In the genomic region with DNA sequence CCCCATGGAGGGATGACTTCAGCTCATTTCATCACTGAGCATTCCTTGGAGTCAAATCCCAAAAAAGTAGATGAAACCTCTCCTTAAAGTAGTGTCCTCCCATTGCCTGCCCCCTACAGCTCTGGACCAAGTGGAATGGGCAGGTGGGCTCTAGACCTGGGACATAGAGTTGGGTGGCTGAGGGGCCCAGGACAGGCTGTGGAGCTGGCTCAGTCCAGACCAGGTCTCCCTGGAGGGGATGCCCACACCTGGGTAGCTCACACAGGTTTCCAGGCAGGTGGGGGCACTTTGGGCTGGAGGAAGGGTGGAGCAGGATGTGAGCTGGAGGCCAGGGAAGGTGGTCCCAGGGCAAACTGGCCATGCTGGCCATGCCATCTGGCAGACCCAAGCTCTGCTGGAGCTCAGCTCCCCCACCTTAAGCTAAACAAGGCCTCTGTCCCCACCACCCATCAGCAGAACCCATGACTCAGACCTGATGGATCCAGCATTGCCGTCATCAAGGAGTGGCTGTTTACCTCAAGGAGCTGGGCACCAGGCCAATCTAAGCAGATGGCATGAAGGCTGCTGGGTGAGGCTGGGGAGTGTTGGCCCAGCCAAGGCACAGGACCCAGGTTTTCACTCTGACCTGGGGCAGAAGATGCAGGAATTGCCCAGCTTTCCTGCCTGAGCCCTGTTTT, we compare ENCODE assay signal across 9 cellular contexts. TPM values are rescaled to one million over a fixed set of nuclear protein-coding genes. Genes with fewer than 3 reads are reported as not detected.
DNase-seq lines count a peak whose midpoint lies in the region; TF ChIP-seq lines count a peak whose summit lies in the region.
"Had no signal": no experiment of that assay in that cellular context is flagged by ENCODE, and none has a peak within 500 bp of the region (broad histone marks: within the 10 kb centered on the region; RNA-seq: fewer than 3 reads in every experiment).

No MANE protein-coding gene starts in this region.

- no peak for TF ChIP-seq CTCF in colonic mucosa (IDR thresholded peaks at IDR 0.05)
- TF ChIP-seq CTCF in retinal pigment epithelial cell (conservative IDR thresholded peaks at IDR 0.05; ENCODE audit: low read depth, low read length), result no peak
- no peak for TF ChIP-seq CTCF in uterus (IDR thresholded peaks at IDR 0.05)
- TF ChIP-seq CTCF in ascending aorta (IDR thresholded peaks at IDR 0.05), result no peak

- DNase-seq in EH (ENCODE audit: low read depth) (peak; percentile 90), NCI-H2171 (lab: John Stamatoyannopoulos, UW) (peak; percentile 53), colonic mucosa (peak; percentile 97), retinal pigment epithelial cell (ENCODE audit: low read depth) (peak; percentile 98), uterus (no peak), OCI-M2 (lab: John Stamatoyannopoulos, UW; ENCODE audit: unreplicated experiment) (no peak), ascending aorta (ENCODE audit: low spot score in 2 of 2) (no peak)

- no peak for TF ChIP-seq POLR2A in uterus (IDR thresholded peaks at IDR 0.05)

- H3K36me3 ChIP-seq in colonic mucosa (no peaks in the 10 kb centered on the region), uterus (no peaks in the 10 kb centered on the region), ascending aorta (no peaks in the 10 kb centered on the region)
- H3K36me3 ChIP-seq: gastrocnemius medialis had no signal

- intact Hi-C loops in colonic mucosa (cut with DNase I) (no loop called here), uterus (cut with DNase I; ENCODE audit: low total_unique reads) (no loop called here), ascending aorta (cut with DNase I) (no loop called here)

- no peaks in the 10 kb centered on the region for H3K9me3 ChIP-seq in colonic mucosa
- no peaks in the 10 kb centered on the region for H3K9me3 ChIP-seq in uterus
- H3K9me3 ChIP-seq in ascending aorta, result no peaks in the 10 kb centered on the region
- H3K9me3 ChIP-seq: gastrocnemius medialis had no signal

- H3K27ac ChIP-seq in colonic mucosa (peak overlapping the region; percentile 74), uterus (no peak overlapping the region), ascending aorta (no peak overlapping the region)
- H3K27ac ChIP-seq: gastrocnemius medialis had no signal

- H3K9ac ChIP-seq in colonic mucosa (ENCODE audit: low read depth in 2 of 2, low read length in 2 of 2), result peak overlapping the region in 1 of 2 donors; percentile 64

- H3K27me3 ChIP-seq in colonic mucosa, result no peaks in the 10 kb centered on the region
- no peaks in the 10 kb centered on the region for H3K27me3 ChIP-seq in uterus
- H3K27me3 ChIP-seq in ascending aorta, result no peaks in the 10 kb centered on the region
- H3K27me3 ChIP-seq: gastrocnemius medialis had no signal

- no peak overlapping the region for H3K4me3 ChIP-seq in colonic mucosa
- no peak overlapping the region for H3K4me3 ChIP-seq in retinal pigment epithelial cell (ENCODE audit: low read length)
- H3K4me3 ChIP-seq in uterus, result no peak overlapping the region
- no peak overlapping the region for H3K4me3 ChIP-seq in ascending aorta
- H3K4me3 ChIP-seq: gastrocnemius medialis had no signal

- H3K4me1 ChIP-seq in colonic mucosa (no peaks in the 10 kb centered on the region), uterus (no peaks in the 10 kb centered on the region), ascending aorta (no peaks in the 10 kb centered on the region)
- H3K4me1 ChIP-seq: gastrocnemius medialis had no signal

RNA-seq across cellular contexts. Expression of gene SPINK4, which starts 6.2 kb away (rescaled TPM):
- total RNA-seq in colonic mucosa, result 100 to 1,000 TPM; 212 to 214 TPM
- not detected for total RNA-seq in uterus
- total RNA-seq in ascending aorta, result not detected
- total RNA-seq: gastrocnemius medialis; T-helper 2 cell treated with Interferon-gamma antibody and Interleukin-4, amounts not matched to agents 100 ng/mL and 5 ng/mL, for 36 hours had no signal

RNA-seq across cellular contexts. Expression of gene BAG1, which starts 30.7 kb away (rescaled TPM):
- 100 to 1,000 TPM; 117 to 122 TPM for total RNA-seq in colonic mucosa
- 100 to 1,000 TPM in 1 of 4 donors, 10 to 100 TPM in 3; 39.7 to 143 (median 59.4) TPM for total RNA-seq in uterus
- total RNA-seq in ascending aorta, result 58.5 TPM

RNA-seq across cellular contexts. Expression of gene CHMP5, which starts 31.1 kb away (rescaled TPM):
- total RNA-seq in colonic mucosa (10 to 100 TPM; 60.3 to 97.0 TPM), uterus (10 to 100 TPM; 53.5 to 91.7 (median 61.7) TPM), ascending aorta (47.5 TPM)

RNA-seq across cellular contexts. Expression of gene NFX1, which starts 56.5 kb away (rescaled TPM):
- 10 to 100 TPM; 27.6 to 31.3 TPM for total RNA-seq in colonic mucosa
- 10 to 100 TPM; 18.5 to 52.9 (median 27.9) TPM for total RNA-seq in uterus
- total RNA-seq in ascending aorta, result 14.2 TPM

Comparison
In these comparisons a context has a peak if more than half of its experiments do, and no peak if none do; other contexts are left out.
1. DNase-seq: peak in EH (single experiment), NCI-H2171 (single experiment), colonic mucosa (single experiment) and retinal pigment epithelial cell (single experiment); none in uterus (0 of 2), OCI-M2 (single experiment) and ascending aorta (0 of 2).
2. RNA of gene SPINK4, which starts 6.2 kb away (total RNA-seq): 212 to 214 TPM in colonic mucosa; not detected in uterus and not detected in ascending aorta (single experiment); every median in the first group is over 100 times any median in the second.